9 cellular contexts compared by ENCODE assay signal in genomic region chr7:17408245-17408903, GRCh38.
DNase-seq lines count a peak whose midpoint lies in the region; ATAC-seq lines count a peak whose summit lies in the region.
"Had no signal": no experiment of that assay in that cellular context is flagged by ENCODE, and none has a peak within 500 bp of the region (broad histone marks: within the 10 kb centered on the region; RNA-seq: fewer than 3 reads in every experiment).

No MANE protein-coding gene starts in this region.

- CTCF ChIA-PET in CD4-positive, alpha-beta memory T cell (lab: Charles Lee; ENCODE audit: partially characterized antibody), result no interaction called here
- CTCF ChIA-PET in activated naive CD4-positive, alpha-beta T cell treated with anti-CD3 and anti-CD28 coated beads, Interleukin-2, amount 10 ng/mL, durations not matched to agents 7 days and 5 days (lab: Charles Lee), result no interaction called here

- H3K36me3 ChIP-seq in SJSA1, result no peaks in the 10 kb centered on the region
- H3K36me3 ChIP-seq in CD4-positive, alpha-beta memory T cell (ENCODE audit: insufficient read depth, low read length), result no peaks in the 10 kb centered on the region

- ATAC-seq in GM19397 (IDR thresholded peaks at IDR 0.05; ENCODE audit: unreplicated experiment), result no peak

- no peak overlapping the region for H3K4me3 ChIP-seq in SJSA1
- no peak overlapping the region for H3K4me3 ChIP-seq in skeletal muscle cell (ENCODE audit: low read depth, low read length)
- H3K4me3 ChIP-seq in CD4-positive, alpha-beta memory T cell (ENCODE audit: low read length in 2 of 2), result no peak overlapping the region

- H3K36me3 Mint-ChIP-seq in CD4-positive, alpha-beta memory T cell, result no peaks in the 10 kb centered on the region
- H3K36me3 Mint-ChIP-seq in activated naive CD4-positive, alpha-beta T cell treated with anti-CD3 and anti-CD28 coated beads, Interleukin-2, amount 10 ng/mL, durations not matched to agents 7 days and 5 days, result no peaks in the 10 kb centered on the region

- peak; percentile 100 for DNase-seq in H4 (ENCODE audit: low spot score)
- peak; percentile 74 to 76 for DNase-seq in SJSA1 (ENCODE audit: low read depth in 1 of 2, low spot score in 2 of 2)
- peak; percentile 84 for DNase-seq in fibroblast of the conjunctiva (ENCODE audit: low read depth)
- peak; percentile 89 for DNase-seq in skeletal muscle cell (ENCODE audit: low read depth)
- no peak for DNase-seq in CD4-positive, alpha-beta memory T cell
- DNase-seq in activated T-cell treated with anti-CD3 and anti-CD28 coated beads for 4 hours, result no peak
- no peak for DNase-seq in activated naive CD4-positive, alpha-beta T cell treated with anti-CD3 and anti-CD28 coated beads, Interleukin-2, amount 10 ng/mL, durations not matched to agents 7 days and 5 days
- DNase-seq: NCI-H446 had no signal

- intact Hi-C loops in CD4-positive, alpha-beta memory T cell (cut with micrococcal nuclease), result loop anchor here (10.0 kb wide), 1 partner anchor 404 kb away; no protein-coding TSS in a partner anchor

- no peaks in the 10 kb centered on the region for H3K27me3 ChIP-seq in SJSA1 (replicated peaks)
- no peaks in the 10 kb centered on the region for H3K27me3 ChIP-seq in CD4-positive, alpha-beta memory T cell (ENCODE audit: insufficient read depth, low read length)

- H3K4me3 Mint-ChIP-seq in CD4-positive, alpha-beta memory T cell, result no peak overlapping the region
- no peak overlapping the region for H3K4me3 Mint-ChIP-seq in activated naive CD4-positive, alpha-beta T cell treated with anti-CD3 and anti-CD28 coated beads, Interleukin-2, amount 10 ng/mL, durations not matched to agents 7 days and 5 days

- H3K27ac ChIP-seq in SJSA1, result no peak overlapping the region
- no peak overlapping the region for H3K27ac ChIP-seq in CD4-positive, alpha-beta memory T cell (ENCODE audit: low read depth, low read length)

- H3K27ac Mint-ChIP-seq in CD4-positive, alpha-beta memory T cell, result no peak overlapping the region
- no peak overlapping the region for H3K27ac Mint-ChIP-seq in activated naive CD4-positive, alpha-beta T cell treated with anti-CD3 and anti-CD28 coated beads, Interleukin-2, amount 10 ng/mL, durations not matched to agents 7 days and 5 days

- peaks cover 33% of the 10 kb centered on the region for H3K4me1 ChIP-seq in SJSA1 (replicated peaks)
- H3K4me1 ChIP-seq in CD4-positive, alpha-beta memory T cell (ENCODE audit: insufficient read depth, low read length), result no peaks in the 10 kb centered on the region

- POLR2A ChIA-PET in CD4-positive, alpha-beta memory T cell (lab: Charles Lee; ENCODE audit: partially characterized antibody), result no interaction called here

- H3K27me3 Mint-ChIP-seq in CD4-positive, alpha-beta memory T cell, result peaks cover 0 to 2% of the 10 kb centered on the region in 2 donors
- no peaks in the 10 kb centered on the region for H3K27me3 Mint-ChIP-seq in activated naive CD4-positive, alpha-beta T cell treated with anti-CD3 and anti-CD28 coated beads, Interleukin-2, amount 10 ng/mL, durations not matched to agents 7 days and 5 days

- no peaks in the 10 kb centered on the region for H3K9me3 ChIP-seq in SJSA1 (replicated peaks)
- no peaks in the 10 kb centered on the region for H3K9me3 ChIP-seq in CD4-positive, alpha-beta memory T cell (ENCODE audit: control insufficient read depth in 1 of 2, low read length in 2 of 2)

- H3K4me1 Mint-ChIP-seq in CD4-positive, alpha-beta memory T cell, result no peaks in the 10 kb centered on the region
- peaks cover 6% of the 10 kb centered on the region for H3K4me1 Mint-ChIP-seq in activated naive CD4-positive, alpha-beta T cell treated with anti-CD3 and anti-CD28 coated beads, Interleukin-2, amount 10 ng/mL, durations not matched to agents 7 days and 5 days

- H3K9me3 Mint-ChIP-seq in CD4-positive, alpha-beta memory T cell, result no peaks in the 10 kb centered on the region
- H3K9me3 Mint-ChIP-seq in activated naive CD4-positive, alpha-beta T cell treated with anti-CD3 and anti-CD28 coated beads, Interleukin-2, amount 10 ng/mL, durations not matched to agents 7 days and 5 days, result no peaks in the 10 kb centered on the region

Comparison
In these comparisons a context has a peak if more than half of its experiments do, and no peak if none do; other contexts are left out.
1. DNase-seq: peak in H4 (single experiment), SJSA1 (2 of 2), fibroblast of the conjunctiva (single experiment) and skeletal muscle cell (single experiment); none in CD4-positive, alpha-beta memory T cell (0 of 5), activated T-cell treated with anti-CD3 and anti-CD28 coated beads for 4 hours (single experiment) and activated naive CD4-positive, alpha-beta T cell treated with anti-CD3 and anti-CD28 coated beads, Interleukin-2, amount 10 ng/mL, durations not matched to agents 7 days and 5 days (single experiment).